ENCODE assay signal across 2 cellular contexts in the genomic region with DNA sequence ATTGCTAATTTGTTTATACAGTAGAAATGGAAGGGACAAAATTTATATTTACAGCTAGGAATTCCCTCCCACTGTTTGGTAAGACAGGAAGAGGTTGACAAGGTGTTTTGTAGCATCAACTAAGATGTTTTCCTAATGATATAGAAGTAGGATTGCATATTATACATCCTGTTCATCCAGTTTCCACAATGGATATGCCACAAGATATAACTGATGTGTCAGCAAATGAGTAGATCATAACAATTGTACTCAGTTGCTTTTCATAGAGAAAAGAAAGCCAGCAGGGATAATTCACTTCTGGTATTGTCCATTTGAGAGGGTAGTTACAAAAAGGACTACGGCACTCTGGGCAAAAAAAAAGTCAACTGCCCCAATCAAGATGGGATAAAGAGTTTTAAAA.
A peak's percentile ranks its signal among the peaks of the same experiment; 100 is the strongest.
TF ChIP-seq lines count a peak whose summit lies in the region.

No MANE protein-coding gene starts in this region.

TF ChIP-seq in HepG2, 621 proteins besides CTCF, POLR2A, EP300 and RAD21 (continued from another document):
- TF ChIP-seq, protein P1, sequence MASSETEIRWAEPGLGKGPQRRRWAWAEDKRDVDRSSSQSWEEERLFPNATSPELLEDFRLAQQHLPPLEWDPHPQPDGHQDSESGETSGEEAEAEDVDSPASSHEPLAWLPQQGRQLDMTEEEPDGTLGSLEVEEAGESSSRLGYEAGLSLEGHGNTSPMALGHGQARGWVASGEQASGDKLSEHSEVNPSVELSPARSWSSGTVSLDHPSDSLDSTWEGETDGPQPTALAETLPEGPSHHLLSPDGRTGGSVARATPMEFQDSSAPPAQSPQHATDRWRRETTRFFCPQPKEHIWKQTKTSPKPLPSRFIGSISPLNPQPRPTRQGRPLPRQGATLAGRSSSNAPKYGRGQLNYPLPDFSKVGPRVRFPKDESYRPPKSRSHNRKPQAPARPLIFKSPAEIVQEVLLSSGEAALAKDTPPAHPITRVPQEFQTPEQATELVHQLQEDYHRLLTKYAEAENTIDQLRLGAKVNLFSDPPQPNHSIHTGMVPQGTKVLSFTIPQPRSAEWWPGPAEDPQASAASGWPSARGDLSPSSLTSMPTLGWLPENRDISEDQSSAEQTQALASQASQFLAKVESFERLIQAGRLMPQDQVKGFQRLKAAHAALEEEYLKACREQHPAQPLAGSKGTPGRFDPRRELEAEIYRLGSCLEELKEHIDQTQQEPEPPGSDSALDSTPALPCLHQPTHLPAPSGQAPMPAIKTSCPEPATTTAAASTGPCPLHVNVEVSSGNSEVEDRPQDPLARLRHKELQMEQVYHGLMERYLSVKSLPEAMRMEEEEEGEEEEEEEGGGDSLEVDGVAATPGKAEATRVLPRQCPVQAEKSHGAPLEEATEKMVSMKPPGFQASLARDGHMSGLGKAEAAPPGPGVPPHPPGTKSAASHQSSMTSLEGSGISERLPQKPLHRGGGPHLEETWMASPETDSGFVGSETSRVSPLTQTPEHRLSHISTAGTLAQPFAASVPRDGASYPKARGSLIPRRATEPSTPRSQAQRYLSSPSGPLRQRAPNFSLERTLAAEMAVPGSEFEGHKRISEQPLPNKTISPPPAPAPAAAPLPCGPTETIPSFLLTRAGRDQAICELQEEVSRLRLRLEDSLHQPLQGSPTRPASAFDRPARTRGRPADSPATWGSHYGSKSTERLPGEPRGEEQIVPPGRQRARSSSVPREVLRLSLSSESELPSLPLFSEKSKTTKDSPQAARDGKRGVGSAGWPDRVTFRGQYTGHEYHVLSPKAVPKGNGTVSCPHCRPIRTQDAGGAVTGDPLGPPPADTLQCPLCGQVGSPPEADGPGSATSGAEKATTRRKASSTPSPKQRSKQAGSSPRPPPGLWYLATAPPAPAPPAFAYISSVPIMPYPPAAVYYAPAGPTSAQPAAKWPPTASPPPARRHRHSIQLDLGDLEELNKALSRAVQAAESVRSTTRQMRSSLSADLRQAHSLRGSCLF (CRISPR knock-in tag; IDR thresholded peaks at IDR 0.05; ENCODE audit: borderline replicate concordance) = no peak
- peak; percentile 86 for TF ChIP-seq MAFF (IDR thresholded peaks at IDR 0.05; ENCODE audit: low read depth, low read length)
TF ChIP-seq in HepG2: peak in this region for 2.

TF ChIP-seq in K562, 482 proteins besides CTCF, POLR2A, EP300 and RAD21 (continued from another document):
- TF ChIP-seq, protein P2, sequence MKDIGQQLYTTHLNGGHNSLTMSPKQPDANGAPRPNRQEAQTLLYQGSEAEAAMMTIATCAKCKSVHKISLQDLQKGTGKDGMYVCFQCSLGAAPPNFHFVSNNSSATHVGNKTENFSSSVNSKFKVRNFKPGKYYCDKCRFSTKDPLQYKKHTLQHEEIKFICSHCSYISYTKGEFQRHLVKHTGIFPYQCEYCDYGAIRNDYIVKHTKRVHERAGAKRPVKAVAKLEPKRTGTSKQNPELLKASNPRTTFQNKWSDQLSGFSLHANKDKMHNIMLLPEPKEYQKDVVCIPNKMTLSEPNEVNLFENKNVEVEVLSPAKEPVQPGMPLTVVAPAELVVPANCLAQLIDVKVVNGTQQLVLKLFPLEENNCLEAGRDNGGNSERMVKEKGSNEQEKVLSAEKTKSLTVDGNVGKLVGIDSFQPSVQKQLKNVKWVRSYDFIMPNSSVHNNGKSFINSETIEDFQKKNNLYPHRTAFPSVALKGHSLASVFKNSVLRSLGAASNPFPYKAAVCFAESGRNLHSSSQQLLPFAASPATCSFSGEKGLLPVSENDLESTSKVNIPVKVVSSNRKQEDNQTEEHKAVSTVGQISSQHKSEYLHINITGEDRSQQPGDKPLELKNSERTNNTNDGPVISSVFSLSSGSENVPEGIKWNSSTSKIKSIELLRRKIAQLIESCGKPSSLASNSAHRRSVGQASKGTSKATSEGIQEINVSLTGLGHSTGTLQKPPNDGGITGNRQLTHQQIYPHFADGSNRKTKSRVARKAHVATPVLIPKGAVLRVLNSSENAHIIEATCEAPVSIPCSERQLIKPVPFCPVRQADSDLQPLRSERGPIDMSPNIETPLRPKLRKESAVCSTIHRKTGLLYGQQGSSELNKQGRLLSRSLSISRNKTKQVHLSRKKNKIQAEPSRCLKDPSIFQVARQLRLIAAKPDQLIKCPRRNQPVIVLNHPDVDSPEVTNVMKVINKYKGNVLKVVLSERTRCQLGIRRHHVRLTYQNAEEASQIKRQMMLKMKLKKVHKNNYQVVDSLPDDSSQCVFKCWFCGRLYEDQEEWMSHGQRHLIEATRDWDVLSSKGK (CRISPR knock-in tag; IDR thresholded peaks at IDR 0.05) = no peak
- TF ChIP-seq MAFF (IDR thresholded peaks at IDR 0.05; ENCODE audit: low read length) = peak; percentile 52
- TF ChIP-seq TCF3 (CRISPR knock-in tag; IDR thresholded peaks at IDR 0.05) = no peak
